Comparison of ENCODE assay signal across 8 cellular contexts in the genomic region with DNA sequence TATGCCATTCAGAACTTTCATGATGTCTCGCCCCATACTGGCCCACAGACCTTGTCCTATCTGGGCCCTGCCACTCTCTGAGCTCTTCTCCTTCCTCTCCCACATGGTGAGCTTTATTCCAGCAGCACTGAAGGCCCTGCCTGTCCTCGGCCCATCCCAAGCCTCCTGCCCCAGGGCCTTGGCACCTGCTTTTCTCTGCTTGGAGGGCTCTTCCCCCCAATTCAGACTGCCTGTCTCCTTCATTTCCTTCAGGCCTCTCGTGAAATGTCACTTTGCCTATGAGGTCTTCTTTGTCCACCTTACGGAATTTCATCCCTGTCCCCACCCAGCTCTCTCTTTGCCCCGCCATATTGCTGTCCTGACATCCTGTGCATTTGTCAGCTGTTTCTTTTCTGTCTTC.
"Had no signal": no experiment of that assay in that cellular context is flagged by ENCODE, and none has a peak within 500 bp of the region (broad histone marks: within the 10 kb centered on the region; RNA-seq: fewer than 3 reads in every experiment).

No MANE protein-coding gene starts in this region.

- FAIRE-seq: HepG2, HTR-8/SVneo, K562 had no signal

- ATAC-seq: HepG2, K562 had no signal

- H3K4me3 ChIP-seq: K562 had no signal

- H3K9ac ChIP-seq: KMS-11 had no signal

- DNase-seq: IMR-90, KBM-7, KG1 had no signal

- H3K27ac ChIP-seq: HL-60, KMS-11 had no signal

- H3K4me2 ChIP-seq: KMS-11 had no signal
